24 cellular contexts compared by ENCODE assay signal in the genomic region with DNA sequence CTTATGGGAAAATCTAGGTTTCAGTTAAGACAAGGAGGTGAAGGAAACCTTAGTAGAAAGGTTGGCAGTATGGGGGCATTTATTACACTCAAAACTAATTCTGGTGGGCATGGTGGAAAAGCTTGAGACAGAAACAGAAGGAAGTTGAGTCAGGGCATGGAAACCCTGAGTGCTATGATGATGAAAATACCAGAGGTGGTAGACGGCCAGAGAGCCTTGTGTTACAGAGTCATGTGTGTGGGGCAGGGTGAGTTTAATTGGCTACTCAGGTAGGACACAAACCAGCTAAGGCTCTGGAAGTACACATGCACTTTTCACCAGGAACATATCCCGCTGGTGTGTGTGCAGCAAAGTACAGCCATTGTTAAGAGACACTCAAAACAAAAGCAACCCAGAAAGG. TPM values are rescaled to one million over a fixed set of nuclear protein-coding genes. Genes with fewer than 3 reads are reported as not detected.
DNase-seq lines count a peak whose midpoint lies in the region; ATAC-seq, FAIRE-seq and TF ChIP-seq lines count a peak whose summit lies in the region.
"Had no signal": no experiment of that assay in that cellular context is flagged by ENCODE, and none has a peak within 500 bp of the region (broad histone marks: within the 10 kb centered on the region; RNA-seq: fewer than 3 reads in every experiment).

No MANE protein-coding gene starts in this region.

- no peak for DNase-seq in activated CD8-positive, alpha-beta T cell treated with anti-CD3 and anti-CD28 coated beads for 36 hours
- no peak for DNase-seq in activated CD8-positive, alpha-beta T cell treated with anti-CD3 and anti-CD28 coated beads, Interleukin-2, amount 10 ng/mL, durations not matched to agents 7 days and 5 days
- no peak for DNase-seq in stimulated activated naive CD8-positive, alpha-beta T cell treated with anti-CD3 and anti-CD28 coated beads, Interleukin-15, Interleukin-2, amounts not matched to agents 100 U/mL and 50 U/mL, for 24 hours
- DNase-seq in stimulated activated naive CD8-positive, alpha-beta T cell treated with anti-CD3 and anti-CD28 coated beads, Interleukin-15, amount 100 ng/mL, for 72 hours, result no peak
- DNase-seq in K562 (ENCODE audit: extremely low read depth in 1 of 4, low spot score in 3 of 4) (no peak), foreskin keratinocyte (no peak), NOMO-1 (lab: John Stamatoyannopoulos, UW; ENCODE audit: unreplicated experiment in 2 of 2) (no peak)
- DNase-seq: 8988T; ACHN; AML-193; BE2C; Calu3; CD4-positive, alpha-beta memory T cell; DMS53; DMS79 treated with DMSO at 0.1 percent for 48 hours; GF-D8; GOT3 had no signal

- no peak overlapping the region for H3K4me3 Mint-ChIP-seq in activated CD8-positive, alpha-beta T cell treated with anti-CD3 and anti-CD28 coated beads for 36 hours
- H3K4me3 Mint-ChIP-seq in activated CD8-positive, alpha-beta T cell treated with anti-CD3 and anti-CD28 coated beads, Interleukin-2, amount 10 ng/mL, durations not matched to agents 7 days and 5 days, result no peak overlapping the region
- no peak overlapping the region for H3K4me3 Mint-ChIP-seq in stimulated activated naive CD8-positive, alpha-beta T cell treated with anti-CD3 and anti-CD28 coated beads, Interleukin-15, amount 100 ng/mL, for 72 hours
- peak overlapping the region; percentile 6 for H3K4me3 Mint-ChIP-seq in stimulated activated naive CD8-positive, alpha-beta T cell treated with anti-CD3 and anti-CD28 coated beads, Interleukin-15, Interleukin-2, amounts not matched to agents 100 ng/mL and 50 ng/mL, for 24 hours
- H3K4me3 Mint-ChIP-seq: CD4-positive, alpha-beta memory T cell had no signal

- no peaks in the 10 kb centered on the region for H4K20me1 ChIP-seq in K562 (replicated peaks; ENCODE audit: control insufficient read depth, insufficient read depth, low read length)
- H4K20me1 ChIP-seq: BLaER1 treated with 17β-estradiol and CSF1 and Interleukin-3, amounts not matched to agents 10 nM and 100 nM had no signal

- peak; percentile 27 for ATAC-seq in activated CD8-positive, alpha-beta T cell treated with anti-CD3 and anti-CD28 coated beads for 36 hours
- no peak for ATAC-seq in activated CD8-positive, alpha-beta T cell treated with anti-CD3 and anti-CD28 coated beads, Interleukin-2, amount 10 ng/mL, durations not matched to agents 7 days and 5 days
- ATAC-seq in stimulated activated naive CD8-positive, alpha-beta T cell treated with anti-CD3 and anti-CD28 coated beads, Interleukin-15, Interleukin-2, amounts not matched to agents 100 U/mL and 50 U/mL, for 24 hours, result peak; percentile 62
- ATAC-seq in stimulated activated naive CD8-positive, alpha-beta T cell treated with anti-CD3 and anti-CD28 coated beads, Interleukin-15, amount 100 ng/mL, for 72 hours, result no peak
- ATAC-seq in K562, result no peak
- ATAC-seq in foreskin keratinocyte, result no peak

- H3K27me3 ChIP-seq in K562 (ENCODE audit: control insufficient read depth in 2 of 2, insufficient read depth in 2 of 2, low read length in 2 of 2) (peaks cover 28 to 44% of the 10 kb centered on the region in 2 experiments; a peak in 4 of 5 replicates), foreskin keratinocyte (no peaks in the 10 kb centered on the region)
- H3K27me3 ChIP-seq: BE2C; BLaER1 treated with 17β-estradiol and CSF1 and Interleukin-3, amounts not matched to agents 10 nM and 100 nM had no signal

- H2AFZ ChIP-seq in K562 (ENCODE audit: low read depth, low read length), result no peak overlapping the region

- H3K9me3 Mint-ChIP-seq in activated CD8-positive, alpha-beta T cell treated with anti-CD3 and anti-CD28 coated beads for 36 hours, result no peaks in the 10 kb centered on the region
- H3K9me3 Mint-ChIP-seq in activated CD8-positive, alpha-beta T cell treated with anti-CD3 and anti-CD28 coated beads, Interleukin-2, amount 10 ng/mL, durations not matched to agents 7 days and 5 days (ENCODE audit: insufficient read depth), result no peaks in the 10 kb centered on the region
- H3K9me3 Mint-ChIP-seq in stimulated activated naive CD8-positive, alpha-beta T cell treated with anti-CD3 and anti-CD28 coated beads, Interleukin-15, amount 100 ng/mL, for 72 hours, result no peaks in the 10 kb centered on the region
- no peaks in the 10 kb centered on the region for H3K9me3 Mint-ChIP-seq in stimulated activated naive CD8-positive, alpha-beta T cell treated with anti-CD3 and anti-CD28 coated beads, Interleukin-15, Interleukin-2, amounts not matched to agents 100 ng/mL and 50 ng/mL, for 24 hours
- H3K9me3 Mint-ChIP-seq: CD4-positive, alpha-beta memory T cell had no signal

- 0% methylated on average over 2 of the region's 2 CpGs for WGBS in K562 (ENCODE audit: insufficient coverage, low coverage, missing lambda C conversion rate)

- no peak for TF ChIP-seq EP300 in K562 (IDR thresholded peaks at IDR 0.05; ENCODE audit: low read length)

- no peak overlapping the region for H3K27ac Mint-ChIP-seq in activated CD8-positive, alpha-beta T cell treated with anti-CD3 and anti-CD28 coated beads for 36 hours
- H3K27ac Mint-ChIP-seq in activated CD8-positive, alpha-beta T cell treated with anti-CD3 and anti-CD28 coated beads, Interleukin-2, amount 10 ng/mL, durations not matched to agents 7 days and 5 days, result no peak overlapping the region
- H3K27ac Mint-ChIP-seq in stimulated activated naive CD8-positive, alpha-beta T cell treated with anti-CD3 and anti-CD28 coated beads, Interleukin-15, amount 100 ng/mL, for 72 hours, result no peak overlapping the region
- H3K27ac Mint-ChIP-seq in stimulated activated naive CD8-positive, alpha-beta T cell treated with anti-CD3 and anti-CD28 coated beads, Interleukin-15, Interleukin-2, amounts not matched to agents 100 ng/mL and 50 ng/mL, for 24 hours, result peak overlapping the region; percentile 72
- H3K27ac Mint-ChIP-seq: CD4-positive, alpha-beta memory T cell had no signal

- H3K4me1 Mint-ChIP-seq in activated CD8-positive, alpha-beta T cell treated with anti-CD3 and anti-CD28 coated beads for 36 hours (ENCODE audit: low read depth), result peaks cover 4% of the 10 kb centered on the region
- H3K4me1 Mint-ChIP-seq in activated CD8-positive, alpha-beta T cell treated with anti-CD3 and anti-CD28 coated beads, Interleukin-2, amount 10 ng/mL, durations not matched to agents 7 days and 5 days (ENCODE audit: low read depth), result no peaks in the 10 kb centered on the region
- H3K4me1 Mint-ChIP-seq in stimulated activated naive CD8-positive, alpha-beta T cell treated with anti-CD3 and anti-CD28 coated beads, Interleukin-15, amount 100 ng/mL, for 72 hours, result peaks cover 8% of the 10 kb centered on the region
- peaks cover 8% of the 10 kb centered on the region for H3K4me1 Mint-ChIP-seq in stimulated activated naive CD8-positive, alpha-beta T cell treated with anti-CD3 and anti-CD28 coated beads, Interleukin-15, Interleukin-2, amounts not matched to agents 100 ng/mL and 50 ng/mL, for 24 hours (ENCODE audit: low read depth)
- H3K4me1 Mint-ChIP-seq: CD4-positive, alpha-beta memory T cell had no signal

- peaks cover 4% of the 10 kb centered on the region for H3K27me3 Mint-ChIP-seq in activated CD8-positive, alpha-beta T cell treated with anti-CD3 and anti-CD28 coated beads for 36 hours
- peaks cover 21% of the 10 kb centered on the region for H3K27me3 Mint-ChIP-seq in activated CD8-positive, alpha-beta T cell treated with anti-CD3 and anti-CD28 coated beads, Interleukin-2, amount 10 ng/mL, durations not matched to agents 7 days and 5 days (ENCODE audit: low read depth)
- H3K27me3 Mint-ChIP-seq in stimulated activated naive CD8-positive, alpha-beta T cell treated with anti-CD3 and anti-CD28 coated beads, Interleukin-15, amount 100 ng/mL, for 72 hours, result peaks cover 19% of the 10 kb centered on the region
- H3K27me3 Mint-ChIP-seq in stimulated activated naive CD8-positive, alpha-beta T cell treated with anti-CD3 and anti-CD28 coated beads, Interleukin-15, Interleukin-2, amounts not matched to agents 100 ng/mL and 50 ng/mL, for 24 hours, result peaks cover 9% of the 10 kb centered on the region

- POLR2A ChIA-PET in activated CD8-positive, alpha-beta T cell treated with anti-CD3 and anti-CD28 coated beads for 36 hours (lab: Charles Lee), result no interaction called here
- POLR2A ChIA-PET in activated CD8-positive, alpha-beta T cell treated with anti-CD3 and anti-CD28 coated beads, Interleukin-2, amount 10 ng/mL, durations not matched to agents 7 days and 5 days (lab: Charles Lee), result no interaction called here
- POLR2A ChIA-PET in K562 (lab: Yijun Ruan, JAX), result no interaction called here

- no peaks in the 10 kb centered on the region for H3K79me2 ChIP-seq in K562 (ENCODE audit: control insufficient read depth, insufficient read depth, low read length)

- H3K4me1 ChIP-seq in K562 (replicated peaks in 1 of 2; ENCODE audit: control insufficient read depth in 2 of 2, insufficient read depth in 2 of 2, low read length in 2 of 2), result no peaks in the 10 kb centered on the region
- H3K4me1 ChIP-seq in foreskin keratinocyte, result peaks cover 1% of the 10 kb centered on the region
- H3K4me1 ChIP-seq: A549, BE2C, HAP-1 had no signal

- H3K27ac ChIP-seq in K562 (ENCODE audit: extremely low read depth, low read depth, low read length) (no peak overlapping the region), foreskin keratinocyte (no peak overlapping the region)
- H3K27ac ChIP-seq: A549; BLaER1 treated with 17β-estradiol and CSF1 and Interleukin-3, amounts not matched to agents 10 nM and 100 nM had no signal

- H3K36me3 ChIP-seq in K562 (ENCODE audit: control insufficient read depth, insufficient read depth, low read length), result no peaks in the 10 kb centered on the region
- H3K36me3 ChIP-seq: BE2C; BLaER1 treated with 17β-estradiol and CSF1 and Interleukin-3, amounts not matched to agents 10 nM and 100 nM; HAP-1 had no signal

- no peak for TF ChIP-seq RAD21 in K562 (CRISPR knock-in tag; conservative IDR thresholded peaks at IDR 0.05 in 1 of 2, IDR thresholded peaks at IDR 0.05 in 1 of 2)

- no peak for TF ChIP-seq CTCF in activated CD8-positive, alpha-beta T cell treated with anti-CD3 and anti-CD28 coated beads for 36 hours (IDR thresholded peaks at IDR 0.05)
- no peak for TF ChIP-seq CTCF in K562 (IDR thresholded peaks at IDR 0.05 in 2 of 3, conservative IDR thresholded peaks at IDR 0.05 in 1 of 3; ENCODE audit: insufficient read depth in 2 of 3, low read depth in 1 of 3, low read length in 3 of 3)
- no peak for TF ChIP-seq CTCF in foreskin keratinocyte (conservative IDR thresholded peaks at IDR 0.05)

- peak; percentile 6 for FAIRE-seq in K562 (lab: Jason Lieb, UNC)
- FAIRE-seq: A549, GM12891, GM18507, H54 had no signal

- TF ChIP-seq POLR2A in K562 (conservative IDR thresholded peaks at IDR 0.05), result no peak

- no peaks in the 10 kb centered on the region for H3K36me3 Mint-ChIP-seq in activated CD8-positive, alpha-beta T cell treated with anti-CD3 and anti-CD28 coated beads for 36 hours (ENCODE audit: low read depth)
- no peaks in the 10 kb centered on the region for H3K36me3 Mint-ChIP-seq in activated CD8-positive, alpha-beta T cell treated with anti-CD3 and anti-CD28 coated beads, Interleukin-2, amount 10 ng/mL, durations not matched to agents 7 days and 5 days (ENCODE audit: low read depth)
- no peaks in the 10 kb centered on the region for H3K36me3 Mint-ChIP-seq in stimulated activated naive CD8-positive, alpha-beta T cell treated with anti-CD3 and anti-CD28 coated beads, Interleukin-15, Interleukin-2, amounts not matched to agents 100 ng/mL and 50 ng/mL, for 24 hours (ENCODE audit: low read depth)
- H3K36me3 Mint-ChIP-seq: CD4-positive, alpha-beta memory T cell had no signal

- no peaks in the 10 kb centered on the region for H3K9me3 ChIP-seq in K562 (replicated peaks; ENCODE audit: control insufficient read depth, insufficient read depth, low read depth, low read length)
- H3K9me3 ChIP-seq: A549; BE2C; BLaER1 treated with 17β-estradiol and CSF1 and Interleukin-3, amounts not matched to agents 10 nM and 100 nM; HAP-1 had no signal

- intact Hi-C loops in activated CD8-positive, alpha-beta T cell treated with anti-CD3 and anti-CD28 coated beads for 36 hours (cut with micrococcal nuclease), result no loop called here
- intact Hi-C loops in K562 (cut with micrococcal nuclease), result no loop called here

- H3K4me3 ChIP-seq in K562, result no peak overlapping the region
- H3K4me3 ChIP-seq: A549; BLaER1 treated with 17β-estradiol and CSF1 and Interleukin-3, amounts not matched to agents 10 nM and 100 nM; HAP-1 had no signal

- no peak overlapping the region for H3K4me2 ChIP-seq in K562 (ENCODE audit: insufficient read depth, low read length)
- H3K4me2 ChIP-seq: A549 had no signal

- no peak overlapping the region for H3K9ac ChIP-seq in K562 (ENCODE audit: insufficient read depth in 1 of 2, low read depth in 2 of 2, low read length in 2 of 2)
- H3K9ac ChIP-seq: BLaER1 treated with 17β-estradiol and CSF1 and Interleukin-3, amounts not matched to agents 10 nM and 100 nM had no signal

- in situ Hi-C loops in K562 (cut with MboI), result loop anchor here (25.0 kb wide), 1 partner anchor 465 kb away; a partner anchor contains a TSS

- CTCF ChIA-PET in activated CD8-positive, alpha-beta T cell treated with anti-CD3 and anti-CD28 coated beads for 36 hours (lab: Charles Lee), result interaction anchor here (1.2 to 2.4 kb wide), 3 partner anchors 18 kb away, joined by 6 to 11 read pairs (median 10); no protein-coding TSS in a partner anchor
- CTCF ChIA-PET in activated CD8-positive, alpha-beta T cell treated with anti-CD3 and anti-CD28 coated beads, Interleukin-2, amount 10 ng/mL, durations not matched to agents 7 days and 5 days (lab: Charles Lee), result no interaction called here
- CTCF ChIA-PET in K562 (lab: Yijun Ruan, JAX; ENCODE audit: low intra/inter-chr PET ratio), result no interaction called here

- no TSS peak for BruUV-seq in K562 (replicated peaks; lab: Mats Ljungman, UMichigan)

- H3K9me1 ChIP-seq in K562 (ENCODE audit: control insufficient read depth, insufficient read depth, low read length), result no peaks in the 10 kb centered on the region

RNA-seq across cellular contexts. Expression of a gene that starts 20.7 kb away (rescaled TPM):
- 10 to 100 TPM; 63.0 to 68.9 TPM for total RNA-seq in activated CD8-positive, alpha-beta T cell treated with anti-CD3 and anti-CD28 coated beads for 36 hours
- total RNA-seq in activated CD8-positive, alpha-beta T cell treated with anti-CD3 and anti-CD28 coated beads, Interleukin-2, amount 10 ng/mL, durations not matched to agents 7 days and 5 days, result 10 to 100 TPM; 45.5 to 51.0 TPM
- total RNA-seq in K562 (2011; cell fraction: chromatin; rRNA removed; ENCODE audit: low replicate concordance), result 28.9 and 31.0 TPM in 2 replicates
- 28.7 and 29.2 TPM in 2 replicates for total RNA-seq in K562 (2011; cell fraction: nucleolus; rRNA removed)
- 34.3 and 53.8 TPM in 2 replicates for total RNA-seq in K562 (2011; cell fraction: nucleoplasm; rRNA removed)
- total RNA-seq in K562 (2014; rRNA removed), result 80.0 and 89.0 TPM in 2 replicates
- total RNA-seq in K562 (2014; rRNA removed; fragmentation: Illumina TruSeq; extraction: Trizol), result 94.8 and 101 TPM in 2 replicates
- total RNA-seq in K562 (2015; rRNA removed; fragmentation: Illumina TruSeq; extraction: Trizol), result 95.7 and 99.2 TPM in 2 replicates
- 88.3 and 92.9 TPM in 2 replicates for total RNA-seq in K562 (2021)
- 63.7 and 104 TPM in 2 replicates for polyA plus RNA-seq in K562 (2011; rRNA removed)
- 38.9 and 49.3 TPM in 2 replicates for polyA plus RNA-seq in K562 (2011; cell fraction: cytosol; rRNA removed)
- 53.0 and 82.5 TPM in 2 replicates for polyA plus RNA-seq in K562 (2011; cell fraction: nucleus; rRNA removed)
- polyA plus RNA-seq in K562 (2012), result 64.0 and 97.8 TPM in 2 replicates
- polyA plus RNA-seq in K562 (2014; fragmentation: Illumina TruSeq; extraction: Trizol), result 118 and 129 TPM in 2 replicates
- polyA plus RNA-seq in K562 (2014; fragmentation: Nextera tagmentation; extraction: Ambion mirVana), result 100 to 1,000 TPM; 125 to 151 TPM
- 106 and 108 TPM in 2 replicates for polyA plus RNA-seq in K562 (2014; rRNA removed)
- 33.3 and 37.8 TPM in 2 replicates for polyA minus RNA-seq in K562 (2011; rRNA and poly(A)+ RNA removed)
- polyA minus RNA-seq in K562 (2011; cell fraction: cytosol; rRNA and poly(A)+ RNA removed), result 17.9 and 33.9 TPM in 2 replicates
- polyA minus RNA-seq in K562 (2011; cell fraction: nucleus; rRNA and poly(A)+ RNA removed), result 13.4 and 15.8 TPM in 2 replicates
- total RNA-seq in foreskin keratinocyte, result 42.4 and 46.4 TPM in 2 replicates
- polyA plus RNA-seq in foreskin keratinocyte, result 37.8 and 45.6 TPM in 2 replicates

RNA-seq across cellular contexts. Expression of a gene that starts 29.0 kb away (rescaled TPM):
- 100 to 1,000 TPM; 445 to 463 TPM for total RNA-seq in activated CD8-positive, alpha-beta T cell treated with anti-CD3 and anti-CD28 coated beads for 36 hours
- 100 to 1,000 TPM; 385 to 389 TPM for total RNA-seq in activated CD8-positive, alpha-beta T cell treated with anti-CD3 and anti-CD28 coated beads, Interleukin-2, amount 10 ng/mL, durations not matched to agents 7 days and 5 days
- total RNA-seq in K562 (2011; cell fraction: chromatin; rRNA removed; ENCODE audit: low replicate concordance), result 55.7 and 133 TPM in 2 replicates
- total RNA-seq in K562 (2011; cell fraction: nucleolus; rRNA removed), result 39.9 and 44.1 TPM in 2 replicates
- 111 and 126 TPM in 2 replicates for total RNA-seq in K562 (2011; cell fraction: nucleoplasm; rRNA removed)
- 594 and 1,182 TPM in 2 replicates for total RNA-seq in K562 (2014; rRNA removed)
- 745 and 807 TPM in 2 replicates for total RNA-seq in K562 (2014; rRNA removed; fragmentation: Illumina TruSeq; extraction: Trizol)
- 603 and 612 TPM in 2 replicates for total RNA-seq in K562 (2015; rRNA removed; fragmentation: Illumina TruSeq; extraction: Trizol)
- total RNA-seq in K562 (2021), result 649 and 750 TPM in 2 replicates
- polyA plus RNA-seq in K562 (2011; rRNA removed), result 253 and 674 TPM in 2 replicates
- 80.9 and 210 TPM in 2 replicates for polyA plus RNA-seq in K562 (2011; cell fraction: cytosol; rRNA removed)
- polyA plus RNA-seq in K562 (2011; cell fraction: nucleus; rRNA removed), result 103 and 122 TPM in 2 replicates
- polyA plus RNA-seq in K562 (2012), result 215 and 904 TPM in 2 replicates
- 808 and 1,147 TPM in 2 replicates for polyA plus RNA-seq in K562 (2014; fragmentation: Illumina TruSeq; extraction: Trizol)
- 1,000 to 10,000 TPM; 2,312 to 2,611 TPM for polyA plus RNA-seq in K562 (2014; fragmentation: Nextera tagmentation; extraction: Ambion mirVana)
- polyA plus RNA-seq in K562 (2014; rRNA removed), result 1,784 and 2,061 TPM in 2 replicates
- 120 and 184 TPM in 2 replicates for polyA minus RNA-seq in K562 (2011; rRNA and poly(A)+ RNA removed)
- 31.0 and 79.3 TPM in 2 replicates for polyA minus RNA-seq in K562 (2011; cell fraction: cytosol; rRNA and poly(A)+ RNA removed)
- 21.9 and 24.0 TPM in 2 replicates for polyA minus RNA-seq in K562 (2011; cell fraction: nucleus; rRNA and poly(A)+ RNA removed)
- total RNA-seq in foreskin keratinocyte, result 256 and 288 TPM in 2 replicates
- polyA plus RNA-seq in foreskin keratinocyte, result 416 and 483 TPM in 2 replicates

Comparison
In these comparisons a context has a peak if more than half of its experiments do, and no peak if none do; other contexts are left out.
1. ATAC-seq: peak in activated CD8-positive, alpha-beta T cell treated with anti-CD3 and anti-CD28 coated beads for 36 hours (single experiment) and stimulated activated naive CD8-positive, alpha-beta T cell treated with anti-CD3 and anti-CD28 coated beads, Interleukin-15, Interleukin-2, amounts not matched to agents 100 U/mL and 50 U/mL, for 24 hours (single experiment); none in activated CD8-positive, alpha-beta T cell treated with anti-CD3 and anti-CD28 coated beads, Interleukin-2, amount 10 ng/mL, durations not matched to agents 7 days and 5 days (single experiment), stimulated activated naive CD8-positive, alpha-beta T cell treated with anti-CD3 and anti-CD28 coated beads, Interleukin-15, amount 100 ng/mL, for 72 hours (single experiment), K562 (single experiment) and foreskin keratinocyte (single experiment).